Comparison of ENCODE assay signal across 10 cellular contexts in genomic region chr2:55585451-55586079, GRCh38. TPM values are rescaled to one million over a fixed set of nuclear protein-coding genes. Genes with fewer than 3 reads are reported as not detected.
DNase-seq lines count a peak whose midpoint lies in the region; ATAC-seq and TF ChIP-seq lines count a peak whose summit lies in the region.
"Had no signal": no experiment of that assay in that cellular context is flagged by ENCODE, and none has a peak within 500 bp of the region (broad histone marks: within the 10 kb centered on the region; RNA-seq: fewer than 3 reads in every experiment).

No MANE protein-coding gene starts in this region.

- no peak overlapping the region for H3K4me3 Mint-ChIP-seq in stimulated activated effector memory CD8-positive, alpha-beta T cell treated with anti-CD3 and anti-CD28 coated beads, Interleukin-12 subunit alpha, Interleukin-12 subunit beta, amount 100 ng/mL, for 72 hours
- H3K4me3 Mint-ChIP-seq: CD8-positive, alpha-beta memory T cell; endodermal cell had no signal

- no peaks in the 10 kb centered on the region for H3K9me3 Mint-ChIP-seq in activated naive CD4-positive, alpha-beta T cell treated with anti-CD3 and anti-CD28 coated beads, Interleukin-2, amount 50 U/mL, for 72 hours
- H3K9me3 Mint-ChIP-seq in stimulated activated effector memory CD8-positive, alpha-beta T cell treated with anti-CD3 and anti-CD28 coated beads, Interleukin-12 subunit alpha, Interleukin-12 subunit beta, amount 100 ng/mL, for 72 hours, result no peaks in the 10 kb centered on the region
- H3K9me3 Mint-ChIP-seq: CD8-positive, alpha-beta memory T cell; endodermal cell had no signal

- peaks cover 0 to 13% of the 10 kb centered on the region in 2 donors for H3K36me3 Mint-ChIP-seq in activated naive CD4-positive, alpha-beta T cell treated with anti-CD3 and anti-CD28 coated beads, Interleukin-2, amount 50 U/mL, for 72 hours
- H3K36me3 Mint-ChIP-seq in stimulated activated effector memory CD8-positive, alpha-beta T cell treated with anti-CD3 and anti-CD28 coated beads, Interleukin-12 subunit alpha, Interleukin-12 subunit beta, amount 100 ng/mL, for 72 hours, result peaks cover 99% of the 10 kb centered on the region

- no peak overlapping the region for H3K4me3 ChIP-seq in epithelial cell of proximal tubule (ENCODE audit: low read depth, low read length)

- no peak for DNase-seq in activated naive CD4-positive, alpha-beta T cell treated with anti-CD3 and anti-CD28 coated beads, Interleukin-2, amount 50 U/mL, for 72 hours (ENCODE audit: low spot score in 2 of 2)
- DNase-seq in activated naive CD4-positive, alpha-beta T cell treated with anti-CD3 and anti-CD28 coated beads, Interleukin-2, amount 50 U/mL, for 16 hours, result no peak
- DNase-seq in SK-MEL-5 (ENCODE audit: low read depth, low spot score) (peak; percentile 49), epithelial cell of proximal tubule (ENCODE audit: low read depth) (peak; percentile 31), left lobe of liver (ENCODE audit: low spot score) (no peak), HK-2 (ENCODE audit: unreplicated experiment) (no peak), globus pallidus (ENCODE audit: low spot score) (no peak)
- no peak for DNase-seq in stimulated activated effector memory CD8-positive, alpha-beta T cell treated with anti-CD3 and anti-CD28 coated beads, Interleukin-12 subunit alpha, Interleukin-12 subunit beta, amount 100 ng/mL, for 72 hours (ENCODE audit: low spot score in 2 of 2)
- DNase-seq: CD8-positive, alpha-beta memory T cell; endodermal cell had no signal

- H3K4me1 Mint-ChIP-seq in stimulated activated effector memory CD8-positive, alpha-beta T cell treated with anti-CD3 and anti-CD28 coated beads, Interleukin-12 subunit alpha, Interleukin-12 subunit beta, amount 100 ng/mL, for 72 hours, result peaks cover 8% of the 10 kb centered on the region

- ATAC-seq in activated naive CD4-positive, alpha-beta T cell treated with anti-CD3 and anti-CD28 coated beads, Interleukin-2, amount 50 U/mL, for 72 hours, result peak; percentile 39 to 53
- ATAC-seq in stimulated activated effector memory CD8-positive, alpha-beta T cell treated with anti-CD3 and anti-CD28 coated beads, Interleukin-12 subunit alpha, Interleukin-12 subunit beta, amount 100 ng/mL, for 72 hours, result no peak
- ATAC-seq in left lobe of liver, result no peak

- H3K27ac Mint-ChIP-seq in activated naive CD4-positive, alpha-beta T cell treated with anti-CD3 and anti-CD28 coated beads, Interleukin-2, amount 50 U/mL, for 72 hours, result peak overlapping the region in 1 of 2 donors; percentile 9
- H3K27ac Mint-ChIP-seq in stimulated activated effector memory CD8-positive, alpha-beta T cell treated with anti-CD3 and anti-CD28 coated beads, Interleukin-12 subunit alpha, Interleukin-12 subunit beta, amount 100 ng/mL, for 72 hours, result peak overlapping the region; percentile 12
- H3K27ac Mint-ChIP-seq: endodermal cell had no signal

- in situ Hi-C loops in SK-MEL-5 (cut with HindIII; ENCODE audit: low pct_unique_long_range_greater_than_20kb, low sequenced_read_pairs), result no loop called here

- TF ChIP-seq CTCF in epithelial cell of proximal tubule (conservative IDR thresholded peaks at IDR 0.05; ENCODE audit: low read depth, low read length), result no peak

RNA-seq across cellular contexts. Expression of gene PPP4R3B, which starts 31.9 kb away (rescaled TPM):
- 10 to 100 TPM; 53.4 to 76.0 TPM for total RNA-seq in activated naive CD4-positive, alpha-beta T cell treated with anti-CD3 and anti-CD28 coated beads, Interleukin-2, amount 50 U/mL, for 72 hours
- 60.5 and 64.0 TPM in 2 replicates for total RNA-seq in SK-MEL-5 (2014; rRNA removed; shearing (Covaris generic))
- polyA plus RNA-seq in SK-MEL-5 (2015; cell fraction: cytosol; rRNA removed), result 36.2 and 45.0 TPM in 2 replicates
- 60.9 and 69.1 TPM in 2 replicates for polyA plus RNA-seq in SK-MEL-5 (2015; cell fraction: nucleus; rRNA removed)
- total RNA-seq in epithelial cell of proximal tubule (35.2 and 43.4 TPM in 2 replicates), left lobe of liver (38.7 TPM)

Comparison
In these comparisons a context has a peak if more than half of its experiments do, and no peak if none do; other contexts are left out.
1. ATAC-seq: peak in activated naive CD4-positive, alpha-beta T cell treated with anti-CD3 and anti-CD28 coated beads, Interleukin-2, amount 50 U/mL, for 72 hours (2 of 2); none in stimulated activated effector memory CD8-positive, alpha-beta T cell treated with anti-CD3 and anti-CD28 coated beads, Interleukin-12 subunit alpha, Interleukin-12 subunit beta, amount 100 ng/mL, for 72 hours (single experiment) and left lobe of liver (single experiment).
2. DNase-seq: peak in SK-MEL-5 (single experiment) and epithelial cell of proximal tubule (single experiment); none in activated naive CD4-positive, alpha-beta T cell treated with anti-CD3 and anti-CD28 coated beads, Interleukin-2, amount 50 U/mL, for 72 hours (0 of 2), activated naive CD4-positive, alpha-beta T cell treated with anti-CD3 and anti-CD28 coated beads, Interleukin-2, amount 50 U/mL, for 16 hours (single experiment), stimulated activated effector memory CD8-positive, alpha-beta T cell treated with anti-CD3 and anti-CD28 coated beads, Interleukin-12 subunit alpha, Interleukin-12 subunit beta, amount 100 ng/mL, for 72 hours (0 of 2), left lobe of liver (single experiment), HK-2 (single experiment) and globus pallidus (single experiment).